Comparison of ENCODE assay signal across 22 cellular contexts in the genomic region with DNA sequence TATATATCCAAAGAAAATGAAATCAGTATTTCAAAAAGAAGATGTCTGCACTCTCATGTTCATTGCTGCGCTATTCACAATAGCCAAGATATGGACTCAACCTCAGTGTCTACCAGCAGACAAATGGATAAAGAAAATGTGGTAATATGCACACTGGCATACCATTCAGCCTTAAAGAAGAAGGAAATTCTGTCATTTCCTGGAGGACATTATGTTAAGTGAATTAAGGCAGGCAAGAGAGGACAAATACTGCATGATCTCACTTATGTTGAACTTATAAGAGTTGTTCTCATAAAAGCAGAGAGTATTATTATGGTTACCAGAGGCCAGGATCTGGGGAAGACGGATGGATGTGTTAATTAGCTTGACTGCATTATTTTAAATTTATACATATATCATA.
"Had no signal": no experiment of that assay in that cellular context is flagged by ENCODE, and none has a peak within 500 bp of the region (broad histone marks: within the 10 kb centered on the region; RNA-seq: fewer than 3 reads in every experiment).

No MANE protein-coding gene starts in this region.

- H3K4me1 ChIP-seq: colonic mucosa, gastrocnemius medialis, heart right ventricle, left lung, lower lobe of right lung had no signal

- H3K27ac Mint-ChIP-seq: dendritic cell treated with granulocyte-macrophage colony-stimulating factor and Interleukin-4, amounts not matched to agents 40 ng/mL and 50 ng/mL, for 4 days; mesothelial cell of epicardium; naive B cell; naive thymus-derived CD8-positive, alpha-beta T cell had no signal

- H3K4me1 Mint-ChIP-seq: mesothelial cell of epicardium; naive B cell; naive thymus-derived CD8-positive, alpha-beta T cell had no signal

- H3K9me3 ChIP-seq: colonic mucosa, esophagus muscularis mucosa, gastrocnemius medialis, heart right ventricle, left lung, lower lobe of right lung, mucosa of descending colon had no signal

- H3K27ac ChIP-seq: colonic mucosa, dorsolateral prefrontal cortex, esophagus muscularis mucosa, gastrocnemius medialis, heart right ventricle, left lung, lower lobe of right lung had no signal

- H3K4me3 ChIP-seq: colonic mucosa, dorsolateral prefrontal cortex, esophagus muscularis mucosa, gastrocnemius medialis, heart right ventricle, left lung, lower lobe of right lung, mucosa of descending colon had no signal

- H3K36me3 ChIP-seq: colonic mucosa, esophagus muscularis mucosa, gastrocnemius medialis, heart right ventricle, left lung, lower lobe of right lung had no signal

- DNase-seq: colonic mucosa; cortex of kidney; dorsolateral prefrontal cortex; effector CD4-positive, alpha-beta T cell; effector memory CD4-positive, alpha-beta T cell; foreskin melanocyte; gastrocnemius medialis; glutamatergic neuron; head of caudate nucleus; heart right ventricle; hippocampal formation; left cardiac atrium; left lung; left ventricle myocardium superior; lower lobe of right lung; mesenchymal stem cell; mucosa of descending colon; naive B cell; naive thymus-derived CD8-positive, alpha-beta T cell had no signal

- H3K4me3 Mint-ChIP-seq: dendritic cell treated with granulocyte-macrophage colony-stimulating factor and Interleukin-4, amounts not matched to agents 40 ng/mL and 50 ng/mL, for 4 days; mesothelial cell of epicardium; naive B cell; naive thymus-derived CD8-positive, alpha-beta T cell had no signal

- H3K27me3 Mint-ChIP-seq: dendritic cell treated with granulocyte-macrophage colony-stimulating factor and Interleukin-4, amounts not matched to agents 40 ng/mL and 50 ng/mL, for 4 days; naive B cell; naive thymus-derived CD8-positive, alpha-beta T cell had no signal

- H3K27me3 ChIP-seq: colonic mucosa, dorsolateral prefrontal cortex, esophagus muscularis mucosa, gastrocnemius medialis, heart right ventricle, left lung had no signal

- H3K9me3 Mint-ChIP-seq: dendritic cell treated with granulocyte-macrophage colony-stimulating factor and Interleukin-4, amounts not matched to agents 40 ng/mL and 50 ng/mL, for 4 days; mesothelial cell of epicardium; naive B cell had no signal

- H3K36me3 Mint-ChIP-seq: mesothelial cell of epicardium; naive B cell; naive thymus-derived CD8-positive, alpha-beta T cell had no signal
